17 cellular contexts compared by ENCODE assay signal in the genomic region with DNA sequence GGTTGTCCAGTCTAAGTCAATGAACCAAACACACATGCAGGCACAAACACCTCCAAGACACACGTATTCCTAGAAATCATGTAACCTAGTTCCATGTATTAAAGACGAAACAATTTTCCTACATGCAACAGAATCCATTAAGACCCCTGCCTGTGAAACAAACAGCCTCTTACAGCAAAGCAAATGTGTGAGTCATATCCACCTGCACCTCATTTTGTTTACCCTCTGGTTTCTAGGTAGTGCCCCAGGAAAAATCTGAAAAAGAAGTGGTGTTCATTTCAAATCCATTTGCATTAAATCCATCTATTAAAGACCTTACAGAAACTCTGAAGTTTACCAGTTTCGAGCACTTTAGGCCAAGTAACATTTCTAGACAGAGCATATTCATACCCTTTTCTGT.
"Had no signal": no experiment of that assay in that cellular context is flagged by ENCODE, and none has a peak within 500 bp of the region (broad histone marks: within the 10 kb centered on the region; RNA-seq: fewer than 3 reads in every experiment).

No MANE protein-coding gene starts in this region.

- DNase-seq: activated CD4-positive, alpha-beta T cell treated with anti-CD3 and anti-CD28 coated beads, Interleukin-2, amount 10 ng/mL, durations not matched to agents 7 days and 5 days; activated CD4-positive, CD25-positive, alpha-beta regulatory T cell; activated naive CD4-positive, alpha-beta T cell treated with anti-CD3 and anti-CD28 coated beads, Interleukin-2, amount 10 ng/mL, durations not matched to agents 7 days and 5 days; activated T-cell treated with anti-CD3 and anti-CD28 coated beads for 4 hours; adrenal gland; hypothalamus; left cardiac atrium; naive B cell; stomach; uterus had no signal

- H3K27ac Mint-ChIP-seq: activated CD4-positive, alpha-beta T cell treated with anti-CD3 and anti-CD28 coated beads, Interleukin-2, amount 10 ng/mL, durations not matched to agents 7 days and 5 days; activated naive CD4-positive, alpha-beta T cell treated with anti-CD3 and anti-CD28 coated beads, Interleukin-2, amount 10 ng/mL, durations not matched to agents 7 days and 5 days; activated T-helper 17 cell treated with anti-CD3 and anti-CD28 coated beads, Interleukin-2, amount 50 U/mL, for 72 hours; naive B cell had no signal

- ATAC-seq: activated T-helper 17 cell treated with anti-CD3 and anti-CD28 coated beads, Interleukin-2, amount 50 U/mL, for 72 hours; left cardiac atrium had no signal

- H3K27me3 Mint-ChIP-seq: activated naive CD4-positive, alpha-beta T cell treated with anti-CD3 and anti-CD28 coated beads, Interleukin-2, amount 10 ng/mL, durations not matched to agents 7 days and 5 days had no signal

- H3K4me3 ChIP-seq: adrenal gland, esophagus muscularis mucosa, lung, skin epidermis, stomach, thoracic aorta, uterus had no signal

- H3K9me3 Mint-ChIP-seq: activated CD4-positive, alpha-beta T cell treated with anti-CD3 and anti-CD28 coated beads, Interleukin-2, amount 10 ng/mL, durations not matched to agents 7 days and 5 days; activated naive CD4-positive, alpha-beta T cell treated with anti-CD3 and anti-CD28 coated beads, Interleukin-2, amount 10 ng/mL, durations not matched to agents 7 days and 5 days; activated T-helper 17 cell treated with anti-CD3 and anti-CD28 coated beads, Interleukin-2, amount 50 U/mL, for 72 hours; central memory CD8-positive, alpha-beta T cell; dendritic cell treated with granulocyte-macrophage colony-stimulating factor and Interleukin-4, amounts not matched to agents 40 ng/mL and 50 ng/mL, for 4 days had no signal

- H3K4me3 Mint-ChIP-seq: activated CD4-positive, alpha-beta T cell treated with anti-CD3 and anti-CD28 coated beads, Interleukin-2, amount 10 ng/mL, durations not matched to agents 7 days and 5 days; activated naive CD4-positive, alpha-beta T cell treated with anti-CD3 and anti-CD28 coated beads, Interleukin-2, amount 10 ng/mL, durations not matched to agents 7 days and 5 days; activated T-helper 17 cell treated with anti-CD3 and anti-CD28 coated beads, Interleukin-2, amount 50 U/mL, for 72 hours; central memory CD8-positive, alpha-beta T cell; dendritic cell treated with granulocyte-macrophage colony-stimulating factor and Interleukin-4, amounts not matched to agents 40 ng/mL and 50 ng/mL, for 4 days; naive B cell had no signal

- H3K36me3 Mint-ChIP-seq: activated naive CD4-positive, alpha-beta T cell treated with anti-CD3 and anti-CD28 coated beads, Interleukin-2, amount 10 ng/mL, durations not matched to agents 7 days and 5 days; naive B cell had no signal

- H3K4me1 Mint-ChIP-seq: activated CD4-positive, alpha-beta T cell treated with anti-CD3 and anti-CD28 coated beads, Interleukin-2, amount 10 ng/mL, durations not matched to agents 7 days and 5 days; activated naive CD4-positive, alpha-beta T cell treated with anti-CD3 and anti-CD28 coated beads, Interleukin-2, amount 10 ng/mL, durations not matched to agents 7 days and 5 days; activated T-helper 17 cell treated with anti-CD3 and anti-CD28 coated beads, Interleukin-2, amount 50 U/mL, for 72 hours; central memory CD8-positive, alpha-beta T cell; naive B cell had no signal
